9 cellular contexts compared by ENCODE assay signal in the genomic region with DNA sequence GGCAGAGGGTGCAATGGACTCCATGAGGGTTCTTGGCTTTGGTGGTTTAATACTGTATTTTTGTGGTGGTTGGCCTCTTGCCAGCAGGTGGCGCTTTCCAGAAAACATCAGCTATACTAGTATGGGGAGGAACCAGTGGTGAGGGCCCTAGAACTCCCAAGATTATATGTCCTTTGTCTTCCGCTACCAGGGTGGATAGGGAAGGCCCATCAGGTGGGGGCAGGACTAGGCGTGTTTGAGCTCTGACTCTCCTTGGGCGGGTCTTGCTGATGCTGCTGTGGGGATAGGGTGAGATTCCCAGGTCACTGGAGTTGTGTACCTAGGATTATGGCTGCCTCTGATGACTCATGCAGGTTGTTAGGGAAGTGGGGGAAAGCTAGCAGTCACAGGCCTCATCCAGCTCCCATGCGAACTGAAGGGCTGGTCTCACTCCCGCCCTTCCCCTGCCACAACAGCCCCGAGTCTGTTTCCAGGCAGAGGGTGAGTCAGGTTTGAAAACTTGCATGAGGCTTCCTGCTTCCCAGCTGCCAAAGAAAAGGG.
A peak's percentile ranks its signal among the peaks of the same experiment; 100 is the strongest.
DNase-seq lines count a peak whose midpoint lies in the region; ATAC-seq and TF ChIP-seq lines count a peak whose summit lies in the region.
"Had no signal": no experiment of that assay in that cellular context is flagged by ENCODE, and none has a peak within 500 bp of the region (broad histone marks: within the 10 kb centered on the region; RNA-seq: fewer than 3 reads in every experiment).

No MANE protein-coding gene starts in this region.

- H3K4me1 ChIP-seq in aorta (ENCODE audit: control insufficient read depth in 1 of 2, insufficient read depth in 2 of 2, low read length in 2 of 2) (no peaks in the 10 kb centered on the region), psoas muscle (no peaks in the 10 kb centered on the region)

- no peaks in the 10 kb centered on the region for H3K27me3 Mint-ChIP-seq in activated CD4-positive, alpha-beta T cell treated with anti-CD3 and anti-CD28 coated beads, Interleukin-2, amount 10 ng/mL, durations not matched to agents 7 days and 5 days
- H3K27me3 Mint-ChIP-seq: activated naive CD8-positive, alpha-beta T cell had no signal

- DNase-seq in activated CD4-positive, alpha-beta T cell treated with anti-CD3 and anti-CD28 coated beads, Interleukin-2, amount 10 ng/mL, durations not matched to agents 7 days and 5 days, result peak; percentile 16
- DNase-seq in activated CD4-positive, alpha-beta T cell treated with anti-CD3 and anti-CD28 coated beads, Interleukin-2, amount 50 U/mL, for 1 hour, result no peak
- DNase-seq in NCI-H82 treated with DMSO at 0.1 percent for 48 hours (lab: John Stamatoyannopoulos, UW; ENCODE audit: unreplicated experiment) (peak; percentile 4), epithelial cell of prostate (ENCODE audit: low read depth, low spot score) (peak; percentile 93), aorta (peak; percentile 38 to 62), psoas muscle (no peak), NCI-H187 (lab: John Stamatoyannopoulos, UW) (no peak)

- H3K36me3 ChIP-seq in aorta (ENCODE audit: control insufficient read depth in 1 of 2, insufficient read depth in 2 of 2, low read length in 1 of 2), result no peaks in the 10 kb centered on the region
- H3K36me3 ChIP-seq in psoas muscle (ENCODE audit: insufficient read depth in 1 of 2, low read depth in 1 of 2), result no peaks in the 10 kb centered on the region

- H3K27me3 ChIP-seq in aorta (ENCODE audit: control insufficient read depth in 1 of 2, insufficient read depth in 2 of 2, low read length in 1 of 2), result no peaks in the 10 kb centered on the region
- no peaks in the 10 kb centered on the region for H3K27me3 ChIP-seq in psoas muscle (ENCODE audit: insufficient read depth in 3 of 3, low read length in 2 of 3)

- no peaks in the 10 kb centered on the region for H3K4me1 Mint-ChIP-seq in activated CD4-positive, alpha-beta T cell treated with anti-CD3 and anti-CD28 coated beads, Interleukin-2, amount 10 ng/mL, durations not matched to agents 7 days and 5 days

- H3K36me3 Mint-ChIP-seq in activated CD4-positive, alpha-beta T cell treated with anti-CD3 and anti-CD28 coated beads, Interleukin-2, amount 10 ng/mL, durations not matched to agents 7 days and 5 days (ENCODE audit: low read depth), result no peaks in the 10 kb centered on the region
- H3K36me3 Mint-ChIP-seq: activated naive CD8-positive, alpha-beta T cell had no signal

- CTCF ChIA-PET in activated CD4-positive, alpha-beta T cell treated with anti-CD3 and anti-CD28 coated beads, Interleukin-2, amount 10 ng/mL, durations not matched to agents 7 days and 5 days (lab: Charles Lee), result no interaction called here

- H3K27ac ChIP-seq in epithelial cell of prostate, result peak overlapping the region; percentile 69
- H3K27ac ChIP-seq in aorta (ENCODE audit: low read depth in 1 of 2, low read length in 2 of 2), result no peak overlapping the region
- no peak overlapping the region for H3K27ac ChIP-seq in psoas muscle

- POLR2A ChIA-PET in activated CD4-positive, alpha-beta T cell treated with anti-CD3 and anti-CD28 coated beads, Interleukin-2, amount 10 ng/mL, durations not matched to agents 7 days and 5 days (lab: Charles Lee), result no interaction called here

- intact Hi-C loops in aorta (cut with DNase I) (no loop called here), psoas muscle (cut with DNase I) (no loop called here)

- peak; percentile 56 for ATAC-seq in HG02642 (IDR thresholded peaks at IDR 0.05; ENCODE audit: poor library complexity, unreplicated experiment)
- no peak for ATAC-seq in aorta (ENCODE audit: low FRiP score)
- ATAC-seq in psoas muscle, result no peak

- no peaks in the 10 kb centered on the region for H3K9me3 Mint-ChIP-seq in activated CD4-positive, alpha-beta T cell treated with anti-CD3 and anti-CD28 coated beads, Interleukin-2, amount 10 ng/mL, durations not matched to agents 7 days and 5 days

- H3K4me3 Mint-ChIP-seq in activated CD4-positive, alpha-beta T cell treated with anti-CD3 and anti-CD28 coated beads, Interleukin-2, amount 10 ng/mL, durations not matched to agents 7 days and 5 days, result no peak overlapping the region
- H3K4me3 Mint-ChIP-seq: activated naive CD8-positive, alpha-beta T cell had no signal

- H3K4me3 ChIP-seq in aorta (ENCODE audit: low read length in 2 of 2) (no peak overlapping the region), psoas muscle (no peak overlapping the region)

- H3K27ac Mint-ChIP-seq in activated CD4-positive, alpha-beta T cell treated with anti-CD3 and anti-CD28 coated beads, Interleukin-2, amount 10 ng/mL, durations not matched to agents 7 days and 5 days, result no peak overlapping the region
- H3K27ac Mint-ChIP-seq: activated naive CD8-positive, alpha-beta T cell had no signal

- TF ChIP-seq CTCF in psoas muscle (IDR thresholded peaks at IDR 0.05), result no peak

- WGBS in aorta, 2 donors, result 84 to 86% methylated on average over 7 of the region's 7 CpGs
- WGBS in psoas muscle, 3 donors, result 85 to 87% (median 87%) methylated on average over 7 of the region's 7 CpGs

- no peaks in the 10 kb centered on the region for H3K9me3 ChIP-seq in aorta (ENCODE audit: control insufficient read depth, low read length)
- H3K9me3 ChIP-seq in psoas muscle, result no peaks in the 10 kb centered on the region

Comparison
In these comparisons a context has a peak if more than half of its experiments do, and no peak if none do; other contexts are left out.
1. DNase-seq: peak in activated CD4-positive, alpha-beta T cell treated with anti-CD3 and anti-CD28 coated beads, Interleukin-2, amount 10 ng/mL, durations not matched to agents 7 days and 5 days (single experiment), NCI-H82 treated with DMSO at 0.1 percent for 48 hours (single experiment), epithelial cell of prostate (single experiment) and aorta (2 of 2); none in activated CD4-positive, alpha-beta T cell treated with anti-CD3 and anti-CD28 coated beads, Interleukin-2, amount 50 U/mL, for 1 hour (single experiment), psoas muscle (0 of 2) and NCI-H187 (0 of 2).